Comparison of ENCODE assay signal across 13 cellular contexts in genomic region chr2:127277028-127277427, GRCh38. TPM values are rescaled to one million over a fixed set of nuclear protein-coding genes. Genes with fewer than 3 reads are reported as not detected.
DNase-seq lines count a peak whose midpoint lies in the region; ATAC-seq, FAIRE-seq and TF ChIP-seq lines count a peak whose summit lies in the region.
"Had no signal": no experiment of that assay in that cellular context is flagged by ENCODE, and none has a peak within 500 bp of the region (broad histone marks: within the 10 kb centered on the region; RNA-seq: fewer than 3 reads in every experiment).

No MANE protein-coding gene starts in this region.

- FAIRE-seq in kidney (lab: Jason Lieb, UNC) = no peak

- peak overlapping the region in 5 of 9 donors; percentile 7 to 86 (median 35) for H3K27ac Mint-ChIP-seq in naive thymus-derived CD4-positive, alpha-beta T cell
- H3K27ac Mint-ChIP-seq in Calu3 (ENCODE audit: unreplicated experiment) = no peak overlapping the region

- intact Hi-C loops in naive thymus-derived CD4-positive, alpha-beta T cell (cut with micrococcal nuclease) = no loop called here
- intact Hi-C loops in kidney (cut with DNase I) (no loop called here), Calu3 (cut with micrococcal nuclease; ENCODE audit: unreplicated experiment) (no loop called here)

- TF ChIP-seq CTCF in kidney (IDR thresholded peaks at IDR 0.05; ENCODE audit: borderline replicate concordance, extremely low read depth, insufficient read depth) (no peak), Calu3 (IDR thresholded peaks at IDR 0.05; ENCODE audit: unreplicated experiment) (no peak)

- H3K9ac ChIP-seq in kidney (ENCODE audit: low read length in 2 of 2) = no peak overlapping the region

- DNase-seq in GM19238 (ENCODE audit: insufficient read length, low spot score) = peak; percentile 19
- DNase-seq in naive thymus-derived CD4-positive, alpha-beta T cell = no peak
- no peak for DNase-seq in kidney
- no peak for DNase-seq in Calu3
- DNase-seq in iPS-NIHi11 (ENCODE audit: low spot score) = no peak
- DNase-seq: DND-41, NCI-H748 treated with DMSO at 0.1 percent for 48 hours, substantia nigra, T-helper 1 cell had no signal

- H3K9me3 ChIP-seq in naive thymus-derived CD4-positive, alpha-beta T cell (ENCODE audit: control insufficient read depth in 2 of 3, low read length in 3 of 3) = no peaks in the 10 kb centered on the region
- no peaks in the 10 kb centered on the region for H3K9me3 ChIP-seq in kidney (ENCODE audit: control insufficient read depth in 1 of 2, low read length in 2 of 2)
- H3K9me3 ChIP-seq: breast epithelium had no signal

- H3K4me3 Mint-ChIP-seq in naive thymus-derived CD4-positive, alpha-beta T cell = peak overlapping the region in 1 of 10 donors; percentile 5
- H3K4me3 Mint-ChIP-seq in Calu3 (ENCODE audit: low read depth, unreplicated experiment) = no peak overlapping the region

- BruUV-seq in Calu3 (replicated peaks; lab: Mats Ljungman, UMichigan) = no TSS peak

- peaks cover 12 to 84% (median 42%) of the 10 kb centered on the region in 5 donors for H3K36me3 Mint-ChIP-seq in naive thymus-derived CD4-positive, alpha-beta T cell
- peaks cover 38% of the 10 kb centered on the region for H3K36me3 Mint-ChIP-seq in Calu3 (ENCODE audit: insufficient read depth, unreplicated experiment)

- no peak overlapping the region for H3K27ac ChIP-seq in naive thymus-derived CD4-positive, alpha-beta T cell (ENCODE audit: low read depth, low read length)
- H3K27ac ChIP-seq in kidney (ENCODE audit: low read depth in 2 of 2, low read length in 2 of 2) = no peak overlapping the region
- H3K27ac ChIP-seq: breast epithelium had no signal

- H3K9me3 Mint-ChIP-seq in naive thymus-derived CD4-positive, alpha-beta T cell = no peaks in the 10 kb centered on the region
- H3K9me3 Mint-ChIP-seq in Calu3 (ENCODE audit: low read depth, unreplicated experiment) = no peaks in the 10 kb centered on the region

- peak; percentile 89 for ATAC-seq in GM21825 (IDR thresholded peaks at IDR 0.05; ENCODE audit: unreplicated experiment)
- peak; percentile 96 for ATAC-seq in HG03460 (IDR thresholded peaks at IDR 0.05; ENCODE audit: unreplicated experiment)
- ATAC-seq in naive thymus-derived CD4-positive, alpha-beta T cell = no peak

- POLR2A ChIA-PET in naive thymus-derived CD4-positive, alpha-beta T cell (lab: Charles Lee) = no interaction called here

- H3K4me1 ChIP-seq in naive thymus-derived CD4-positive, alpha-beta T cell (ENCODE audit: control insufficient read depth in 2 of 2, insufficient read depth in 2 of 2, low read length in 2 of 2) = no peaks in the 10 kb centered on the region
- H3K4me1 ChIP-seq in kidney (ENCODE audit: control insufficient read depth in 1 of 2, insufficient read depth in 1 of 2, low read depth in 1 of 2, low read length in 2 of 2) = no peaks in the 10 kb centered on the region
- H3K4me1 ChIP-seq: breast epithelium had no signal

- H3K36me3 ChIP-seq in naive thymus-derived CD4-positive, alpha-beta T cell (ENCODE audit: control insufficient read depth in 2 of 3, insufficient read depth in 3 of 3, low read length in 3 of 3) = peaks cover 10 to 94% (median 25%) of the 10 kb centered on the region in 3 experiments
- peaks cover 31 to 52% of the 10 kb centered on the region in 2 donors for H3K36me3 ChIP-seq in kidney (ENCODE audit: control insufficient read depth in 1 of 2, insufficient read depth in 2 of 2, low read length in 2 of 2)

- no peaks in the 10 kb centered on the region for H3K27me3 Mint-ChIP-seq in naive thymus-derived CD4-positive, alpha-beta T cell
- H3K27me3 Mint-ChIP-seq in Calu3 (ENCODE audit: unreplicated experiment) = no peaks in the 10 kb centered on the region

- H3K27me3 ChIP-seq in naive thymus-derived CD4-positive, alpha-beta T cell (ENCODE audit: control insufficient read depth in 2 of 2, insufficient read depth in 2 of 2, low read length in 2 of 2) = no peaks in the 10 kb centered on the region
- H3K27me3 ChIP-seq: breast epithelium had no signal

- CTCF ChIA-PET in naive thymus-derived CD4-positive, alpha-beta T cell (lab: Charles Lee) = no interaction called here
- CTCF ChIA-PET in Calu3 (lab: Charles Lee) = no interaction called here

- no peak overlapping the region for H3K4me3 ChIP-seq in naive thymus-derived CD4-positive, alpha-beta T cell (ENCODE audit: low read length)
- H3K4me3 ChIP-seq in kidney (ENCODE audit: low read length in 2 of 2) = no peak overlapping the region
- H3K4me3 ChIP-seq: breast epithelium had no signal

- H3K4me1 Mint-ChIP-seq in naive thymus-derived CD4-positive, alpha-beta T cell = peaks cover 14 to 33% (median 18%) of the 10 kb centered on the region in 7 donors
- H3K4me1 Mint-ChIP-seq in Calu3 (ENCODE audit: low read depth, unreplicated experiment) = peaks cover 5% of the 10 kb centered on the region

RNA-seq across cellular contexts. Expression of gene ERCC3, which starts 16.9 kb away (rescaled TPM):
- 10 to 100 TPM; 43.4 to 71.5 (median 56.8) TPM for total RNA-seq in naive thymus-derived CD4-positive, alpha-beta T cell
- polyA plus RNA-seq in naive thymus-derived CD4-positive, alpha-beta T cell = 10 to 100 TPM; 15.9 to 36.5 TPM
- total RNA-seq in kidney = 37.1 TPM
- polyA plus RNA-seq in kidney (ENCODE audit: insufficient read depth, low read depth, low replicate concordance) = 23.5 TPM
- total RNA-seq in Calu3 (2022) = 41.3 and 42.1 TPM in 2 replicates

RNA-seq across cellular contexts. Expression of gene CYP27C1, which starts 56.9 kb away (rescaled TPM):
- total RNA-seq in naive thymus-derived CD4-positive, alpha-beta T cell = not detected
- not detected for polyA plus RNA-seq in naive thymus-derived CD4-positive, alpha-beta T cell
- total RNA-seq in kidney (0.35 TPM), Calu3 (2022) (0.07 TPM in 1 of 2 replicates, not detected in the other)
- polyA plus RNA-seq in kidney (ENCODE audit: insufficient read depth, low read depth, low replicate concordance) = not detected
- total RNA-seq: mononuclear cell had no signal
